ENCODE assay signal across 10 cellular contexts in the genomic region with DNA sequence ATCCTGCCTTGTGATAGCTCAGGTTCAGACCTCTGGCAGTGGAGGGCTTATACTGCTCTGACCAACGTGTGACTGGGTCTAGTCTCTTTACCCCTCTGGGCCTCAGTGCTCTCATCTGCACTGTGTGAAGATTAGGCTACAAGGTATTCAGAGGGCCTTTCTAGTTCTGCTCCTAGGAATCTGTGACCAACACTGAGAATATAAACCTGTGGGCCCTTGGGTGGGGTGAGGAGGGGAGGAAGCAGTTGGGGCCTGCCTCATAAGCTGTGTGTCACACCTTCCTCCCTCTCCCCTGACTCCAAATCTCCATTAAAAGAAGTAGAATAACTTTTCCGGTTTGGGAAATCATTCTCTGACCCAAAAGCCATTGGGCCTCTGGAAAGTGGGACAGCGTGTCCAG.
DNase-seq lines count a peak whose midpoint lies in the region; ATAC-seq, FAIRE-seq and TF ChIP-seq lines count a peak whose summit lies in the region.
"Had no signal": no experiment of that assay in that cellular context is flagged by ENCODE, and none has a peak within 500 bp of the region (broad histone marks: within the 10 kb centered on the region; RNA-seq: fewer than 3 reads in every experiment).

No MANE protein-coding gene starts in this region.

- no peaks in the 10 kb centered on the region for H3K9me3 Mint-ChIP-seq in activated CD4-positive, alpha-beta memory T cell treated with anti-CD3 and anti-CD28 coated beads for 36 hours
- H3K9me3 Mint-ChIP-seq: WTC11 had no signal

- peaks cover 81% of the 10 kb centered on the region for H3K4me1 Mint-ChIP-seq in activated CD4-positive, alpha-beta memory T cell treated with anti-CD3 and anti-CD28 coated beads for 36 hours (ENCODE audit: low read depth)
- H3K4me1 Mint-ChIP-seq: WTC11 had no signal

- CTCF ChIA-PET in activated CD4-positive, alpha-beta memory T cell treated with anti-CD3 and anti-CD28 coated beads for 36 hours (lab: Charles Lee), result interaction anchor here (1.3 to 1.6 kb wide), 3 partner anchors 10 to 103 kb away, joined by 3 to 6 read pairs (median 3); no protein-coding TSS in a partner anchor

- no peaks in the 10 kb centered on the region for H3K27me3 Mint-ChIP-seq in activated CD4-positive, alpha-beta memory T cell treated with anti-CD3 and anti-CD28 coated beads for 36 hours

- POLR2A ChIA-PET in activated CD4-positive, alpha-beta memory T cell treated with anti-CD3 and anti-CD28 coated beads for 36 hours (lab: Charles Lee), result interaction anchor here (0.6 to 1.8 kb wide), 6 partner anchors 57 to 86 kb away, joined by 3 to 9 read pairs (median 5); a partner anchor contains a TSS

- ATAC-seq in heart left ventricle (peak; percentile 39 to 72 (median 57)), GM19351 (IDR thresholded peaks at IDR 0.05; ENCODE audit: unreplicated experiment) (no peak)
- ATAC-seq: WTC11 had no signal

- H3K36me3 ChIP-seq in heart left ventricle (no peaks in the 10 kb centered on the region), small intestine (ENCODE audit: control insufficient read depth in 2 of 2, insufficient read depth in 2 of 2, low read length in 2 of 2) (no peaks in the 10 kb centered on the region)

- no peaks in the 10 kb centered on the region for H3K36me3 Mint-ChIP-seq in activated CD4-positive, alpha-beta memory T cell treated with anti-CD3 and anti-CD28 coated beads for 36 hours
- H3K36me3 Mint-ChIP-seq: WTC11 had no signal

- DNase-seq in Daoy (ENCODE audit: low read depth) (peak; percentile 27), heart left ventricle (peak in 1 of 5 donors; percentile 29), small intestine (no peak), SKM-1 (lab: John Stamatoyannopoulos, UW; ENCODE audit: unreplicated experiment) (no peak), pons (ENCODE audit: low spot score) (no peak), NCI-H82 treated with DMSO at 0.1 percent for 48 hours (lab: John Stamatoyannopoulos, UW; ENCODE audit: unreplicated experiment) (no peak)
- peak; percentile 57 for DNase-seq in activated CD4-positive, alpha-beta memory T cell treated with anti-CD3 and anti-CD28 coated beads for 36 hours

- WGBS in heart left ventricle, 4 donors, result 37 to 55% (median 47%) methylated on average over 3 of the region's 3 CpGs
- 51 to 82% (median 52%) methylated on average over 3 of the region's 3 CpGs for WGBS in small intestine, 3 donors

- no peak for TF ChIP-seq POLR2A in heart left ventricle (IDR thresholded peaks at IDR 0.05)

- intact Hi-C loops in activated CD4-positive, alpha-beta memory T cell treated with anti-CD3 and anti-CD28 coated beads for 36 hours (cut with micrococcal nuclease), result loop anchor here (1.0 kb wide), 1 partner anchor 66 kb away; a partner anchor contains a TSS
- intact Hi-C loops in heart left ventricle (cut with DNase I), result loop anchor here in 6 of 10 donors (1.0 to 10.0 kb wide), 4 partner anchors 34 to 64 kb away; a partner anchor contains a TSS

- H3K4me3 Mint-ChIP-seq in activated CD4-positive, alpha-beta memory T cell treated with anti-CD3 and anti-CD28 coated beads for 36 hours, result no peak overlapping the region
- H3K4me3 Mint-ChIP-seq: WTC11 had no signal

- peak overlapping the region; percentile 69 to 95 (median 84) for H3K27ac ChIP-seq in heart left ventricle
- peak overlapping the region; percentile 27 to 94 for H3K27ac ChIP-seq in small intestine (ENCODE audit: low read depth in 1 of 2, low read length in 1 of 2)

- H3K9me3 ChIP-seq in heart left ventricle (no peaks in the 10 kb centered on the region), small intestine (ENCODE audit: control insufficient read depth, low read depth) (no peaks in the 10 kb centered on the region)

- H3K4me3 ChIP-seq in heart left ventricle (no peak overlapping the region), small intestine (ENCODE audit: low read depth in 1 of 2, low read length in 2 of 2) (no peak overlapping the region)

- no peak for TF ChIP-seq CTCF in heart left ventricle (IDR thresholded peaks at IDR 0.05)

- peak overlapping the region; percentile 91 for H3K27ac Mint-ChIP-seq in activated CD4-positive, alpha-beta memory T cell treated with anti-CD3 and anti-CD28 coated beads for 36 hours
- H3K27ac Mint-ChIP-seq: WTC11 had no signal

- H3K27me3 ChIP-seq in heart left ventricle, result no peaks in the 10 kb centered on the region
- H3K27me3 ChIP-seq in small intestine (ENCODE audit: control insufficient read depth in 2 of 2, insufficient read depth in 2 of 2, low read length in 2 of 2), result no peaks in the 10 kb centered on the region

- peaks cover 0 to 57% (median 25%) of the 10 kb centered on the region in 12 donors for H3K4me1 ChIP-seq in heart left ventricle
- H3K4me1 ChIP-seq in small intestine (ENCODE audit: control insufficient read depth in 2 of 2, insufficient read depth in 1 of 2, low read depth in 1 of 2, low read length in 1 of 2), result peaks cover 0 to under 1% of the 10 kb centered on the region in 2 donors

- FAIRE-seq in small intestine (lab: Jason Lieb, UNC), result no peak
- FAIRE-seq: G401.6 had no signal

Comparison
In these comparisons a context has a peak if more than half of its experiments do, and no peak if none do; other contexts are left out.
1. DNase-seq: peak in Daoy (single experiment) and activated CD4-positive, alpha-beta memory T cell treated with anti-CD3 and anti-CD28 coated beads for 36 hours (single experiment); none in small intestine (single experiment), SKM-1 (single experiment), pons (single experiment) and NCI-H82 treated with DMSO at 0.1 percent for 48 hours (single experiment).